Comparison of ENCODE assay signal across 9 cellular contexts in the genomic region with DNA sequence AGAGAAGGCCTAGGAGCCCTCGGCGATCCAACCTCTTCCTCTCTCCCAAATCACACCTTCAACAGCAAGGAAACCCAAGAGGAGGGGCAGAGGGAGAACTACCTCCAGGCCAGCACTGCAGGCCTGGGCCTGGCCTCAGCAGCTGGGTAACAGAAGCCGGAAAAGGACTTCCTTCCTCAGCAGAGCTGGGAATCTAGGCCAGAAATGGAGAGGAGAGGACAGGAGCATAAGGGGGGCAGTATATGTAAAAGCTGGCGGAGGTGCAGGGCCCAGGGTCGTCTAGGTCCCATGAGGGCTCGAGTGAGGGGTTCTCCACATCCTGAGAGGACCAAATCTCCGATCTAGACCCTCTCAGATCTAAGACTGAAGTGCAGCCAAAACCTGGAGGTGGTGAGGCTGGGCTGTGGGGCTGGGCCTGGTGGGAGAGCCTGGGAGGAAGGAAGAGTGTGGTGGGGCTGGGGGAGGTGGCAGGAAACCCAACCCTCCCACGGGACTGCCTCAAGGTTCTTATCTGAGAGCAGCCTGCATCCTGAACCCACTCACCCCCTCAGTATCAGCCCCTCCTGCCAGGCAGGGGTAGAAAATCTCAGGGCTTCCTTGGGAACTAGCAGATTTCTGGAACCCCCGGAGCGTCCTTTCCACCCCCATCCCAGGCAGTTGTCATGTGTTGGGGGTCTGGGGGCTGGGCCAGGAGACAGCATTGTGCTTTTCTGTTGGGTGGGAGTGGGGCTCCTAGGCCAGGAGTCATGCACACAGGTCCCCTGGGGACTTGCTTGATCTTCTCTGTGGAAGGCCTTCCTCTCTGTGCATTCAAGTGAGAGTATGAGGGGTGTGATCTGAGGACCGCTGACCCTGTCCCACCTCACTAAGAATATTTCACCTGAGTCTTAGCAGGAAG. TPM values are rescaled to one million over a fixed set of nuclear protein-coding genes. Genes with fewer than 3 reads are reported as not detected.
A peak's percentile ranks its signal among the peaks of the same experiment; 100 is the strongest.
DNase-seq lines count a peak whose midpoint lies in the region; ATAC-seq lines count a peak whose summit lies in the region.
"Had no signal": no experiment of that assay in that cellular context is flagged by ENCODE, and none has a peak within 500 bp of the region (broad histone marks: within the 10 kb centered on the region; RNA-seq: fewer than 3 reads in every experiment).

No MANE protein-coding gene starts in this region.

- POLR2A ChIA-PET in activated CD4-positive, alpha-beta T cell treated with anti-CD3 and anti-CD28 coated beads for 36 hours (lab: Charles Lee) = interaction anchor here (0.5 to 0.6 kb wide), 2 partner anchors 14 to 25 kb away, joined by 3 read pairs; no protein-coding TSS in a partner anchor

- H3K27me3 Mint-ChIP-seq in activated CD4-positive, alpha-beta T cell treated with anti-CD3 and anti-CD28 coated beads for 36 hours = no peaks in the 10 kb centered on the region
- no peaks in the 10 kb centered on the region for H3K27me3 Mint-ChIP-seq in effector memory CD8-positive, alpha-beta T cell

- H3K9me3 Mint-ChIP-seq in activated CD4-positive, alpha-beta T cell treated with anti-CD3 and anti-CD28 coated beads for 36 hours (ENCODE audit: low read depth) = no peaks in the 10 kb centered on the region
- H3K9me3 Mint-ChIP-seq in effector memory CD8-positive, alpha-beta T cell = no peaks in the 10 kb centered on the region

- intact Hi-C loops in activated CD4-positive, alpha-beta T cell treated with anti-CD3 and anti-CD28 coated beads for 36 hours (cut with DNase I, micrococcal nuclease) = no loop called here

- H3K36me3 Mint-ChIP-seq in activated CD4-positive, alpha-beta T cell treated with anti-CD3 and anti-CD28 coated beads for 36 hours (ENCODE audit: low read depth) = peaks cover 38% of the 10 kb centered on the region
- H3K36me3 Mint-ChIP-seq in effector memory CD8-positive, alpha-beta T cell (ENCODE audit: insufficient read depth) = peaks cover 3% of the 10 kb centered on the region

- CTCF ChIA-PET in activated CD4-positive, alpha-beta T cell treated with anti-CD3 and anti-CD28 coated beads for 36 hours (lab: Charles Lee) = interaction anchor here (0.7 to 1.3 kb wide), 4 partner anchors 8 to 251 kb away, joined by 3 to 5 read pairs (median 4); a partner anchor contains a TSS

- peak overlapping the region; percentile 82 for H3K27ac Mint-ChIP-seq in activated CD4-positive, alpha-beta T cell treated with anti-CD3 and anti-CD28 coated beads for 36 hours
- peak overlapping the region; percentile 59 to 97 for H3K27ac Mint-ChIP-seq in effector memory CD8-positive, alpha-beta T cell

- no peak for DNase-seq in activated CD4-positive, alpha-beta T cell treated with anti-CD3 and anti-CD28 coated beads for 36 hours
- no peak for DNase-seq in activated CD4-positive, alpha-beta T cell treated with anti-CD3 and anti-CD28 coated beads for 1 hour
- peak in 4 of 5 experiments; percentile 12 to 48 (median 45) for DNase-seq in T-helper 2 cell
- peak in 1 of 3 experiments; percentile 22 for DNase-seq in effector memory CD8-positive, alpha-beta T cell
- DNase-seq in stimulated activated naive CD8-positive, alpha-beta T cell treated with anti-CD3 and anti-CD28 coated beads, Interleukin-15, Interleukin-2, amounts not matched to agents 100 U/mL and 50 U/mL, for 24 hours = peak; percentile 41
- DNase-seq in H4 (ENCODE audit: low spot score) = no peak
- DNase-seq in NK-92 (lab: John Stamatoyannopoulos, UW; ENCODE audit: unreplicated experiment) = no peak
- DNase-seq: GOT3 had no signal

- peaks cover 65% of the 10 kb centered on the region for H3K4me1 Mint-ChIP-seq in activated CD4-positive, alpha-beta T cell treated with anti-CD3 and anti-CD28 coated beads for 36 hours
- peaks cover 5 to 38% of the 10 kb centered on the region in 2 donors for H3K4me1 Mint-ChIP-seq in effector memory CD8-positive, alpha-beta T cell (ENCODE audit: low read depth in 2 of 2)

- no peak overlapping the region for H3K4me3 Mint-ChIP-seq in activated CD4-positive, alpha-beta T cell treated with anti-CD3 and anti-CD28 coated beads for 36 hours
- peak overlapping the region; percentile 9 to 74 for H3K4me3 Mint-ChIP-seq in effector memory CD8-positive, alpha-beta T cell

- no peak for ATAC-seq in activated CD4-positive, alpha-beta T cell treated with anti-CD3 and anti-CD28 coated beads for 36 hours
- peak; percentile 85 for ATAC-seq in effector memory CD8-positive, alpha-beta T cell (replicated peaks)
- ATAC-seq in stimulated activated naive CD8-positive, alpha-beta T cell treated with anti-CD3 and anti-CD28 coated beads, Interleukin-15, Interleukin-2, amounts not matched to agents 100 U/mL and 50 U/mL, for 24 hours = peak; percentile 19
- ATAC-seq in HG02588 (IDR thresholded peaks at IDR 0.05; ENCODE audit: unreplicated experiment) = no peak

RNA-seq across cellular contexts. Expression of a gene that starts 33.0 kb away (rescaled TPM):
- 10 to 100 TPM; 38.2 to 44.0 TPM for total RNA-seq in activated CD4-positive, alpha-beta T cell treated with anti-CD3 and anti-CD28 coated beads for 36 hours
- total RNA-seq in H4 (2014; rRNA removed; shearing (Covaris generic)) = 2.4 and 3.4 TPM in 2 replicates

RNA-seq across cellular contexts. Expression of a gene that starts 50.0 kb away (rescaled TPM):
- total RNA-seq in activated CD4-positive, alpha-beta T cell treated with anti-CD3 and anti-CD28 coated beads for 36 hours = 10 to 100 TPM; 55.9 to 57.6 TPM
- total RNA-seq in H4 (2014; rRNA removed; shearing (Covaris generic)) = 17.9 and 19.2 TPM in 2 replicates

RNA-seq across cellular contexts. Expression of a gene that starts 54.6 kb away (rescaled TPM):
- total RNA-seq in activated CD4-positive, alpha-beta T cell treated with anti-CD3 and anti-CD28 coated beads for 36 hours = 10 to 100 TPM; 89.1 to 94.6 TPM
- total RNA-seq in H4 (2014; rRNA removed; shearing (Covaris generic)) = 3.6 and 5.9 TPM in 2 replicates

Comparison
In these comparisons a context has a peak if more than half of its experiments do, and no peak if none do; other contexts are left out.
1. ATAC-seq: peak in effector memory CD8-positive, alpha-beta T cell (single experiment) and stimulated activated naive CD8-positive, alpha-beta T cell treated with anti-CD3 and anti-CD28 coated beads, Interleukin-15, Interleukin-2, amounts not matched to agents 100 U/mL and 50 U/mL, for 24 hours (single experiment); none in activated CD4-positive, alpha-beta T cell treated with anti-CD3 and anti-CD28 coated beads for 36 hours (single experiment) and HG02588 (single experiment).
2. DNase-seq: peak in T-helper 2 cell (4 of 5) and stimulated activated naive CD8-positive, alpha-beta T cell treated with anti-CD3 and anti-CD28 coated beads, Interleukin-15, Interleukin-2, amounts not matched to agents 100 U/mL and 50 U/mL, for 24 hours (single experiment); none in activated CD4-positive, alpha-beta T cell treated with anti-CD3 and anti-CD28 coated beads for 36 hours (single experiment), activated CD4-positive, alpha-beta T cell treated with anti-CD3 and anti-CD28 coated beads for 1 hour (single experiment), H4 (single experiment) and NK-92 (single experiment).
3. RNA of a gene that starts 54.6 kb away (total RNA-seq): 89.1 to 94.6 TPM in activated CD4-positive, alpha-beta T cell treated with anti-CD3 and anti-CD28 coated beads for 36 hours; 3.6 to 5.9 TPM in H4; every median in the first group is over 10 times any median in the second.